ENCODE assay signal across 18 cellular contexts in genomic region chr14:30883508-30884294, GRCh38. TPM values are rescaled to one million over a fixed set of nuclear protein-coding genes. Genes with fewer than 3 reads are reported as not detected.
DNase-seq lines count a peak whose midpoint lies in the region; ATAC-seq and TF ChIP-seq lines count a peak whose summit lies in the region.
"Had no signal": no experiment of that assay in that cellular context is flagged by ENCODE, and none has a peak within 500 bp of the region (broad histone marks: within the 10 kb centered on the region; RNA-seq: fewer than 3 reads in every experiment).

No MANE protein-coding gene starts in this region.

- peak; percentile 33 for DNase-seq in GM13976 (ENCODE audit: low spot score)
- DNase-seq in fibroblast of lung (ENCODE audit: low read depth in 2 of 2): peak in 1 of 2 donors; percentile 30
- no peak for DNase-seq in neural progenitor cell (ENCODE audit: low spot score)
- DNase-seq in natural killer cell treated with Interleukin-12 subunit alpha and Interleukin-12 subunit beta and Interleukin-15 and Interleukin-18, amount 100 ng/mL, for 72 hours (ENCODE audit: low spot score): no peak
- DNase-seq: ACHN, Caco-2, DMS153, EL, MM.1S, NCI-H1092 treated with DMSO at 0.1 percent for 48 hours, NCI-H524, Peyer's patch had no signal

- TF ChIP-seq CTCF in GM13976 (IDR thresholded peaks at IDR 0.05; ENCODE audit: borderline replicate concordance, control extremely low read depth, extremely low read depth, insufficient read depth, missing control alignments) (no peak), fibroblast of lung (conservative IDR thresholded peaks at IDR 0.05 in 1 of 2, IDR thresholded peaks at IDR 0.05 in 1 of 2; ENCODE audit: low read depth in 1 of 2, low read length in 2 of 2) (no peak), neural progenitor cell (IDR thresholded peaks at IDR 0.05) (no peak)

- H3K36me3 ChIP-seq in fibroblast of lung (ENCODE audit: control insufficient read depth, insufficient read depth, low read length) (no peaks in the 10 kb centered on the region), neural progenitor cell (no peaks in the 10 kb centered on the region)
- H3K36me3 ChIP-seq: Peyer's patch had no signal

- H3F3A ChIP-seq in neural progenitor cell (ENCODE audit: low read depth): no peaks in the 10 kb centered on the region

- no peaks in the 10 kb centered on the region for H3K4me1 Mint-ChIP-seq in neural progenitor cell
- peaks cover 0 to 5% of the 10 kb centered on the region in 2 donors for H3K4me1 Mint-ChIP-seq in natural killer cell treated with Interleukin-12 subunit alpha and Interleukin-12 subunit beta and Interleukin-15 and Interleukin-18, amount 100 ng/mL, for 72 hours (ENCODE audit: low read depth in 2 of 2)

- H3K4me2 ChIP-seq in fibroblast of lung (ENCODE audit: extremely low read depth, insufficient read depth, low read length) (peak overlapping the region; percentile 26), neural progenitor cell (no peak overlapping the region)

- ATAC-seq in GM19351 (IDR thresholded peaks at IDR 0.05; ENCODE audit: unreplicated experiment) (peak; percentile 75), HG03432 (IDR thresholded peaks at IDR 0.05; ENCODE audit: unreplicated experiment) (peak; percentile 44)
- ATAC-seq in activated CD4-positive, CD25-positive, alpha-beta regulatory T cell treated with anti-CD3 and anti-CD28 coated beads, Interleukin-2, amount 50 U/mL, for 24 hours: no peak
- ATAC-seq in natural killer cell treated with Interleukin-12 subunit alpha and Interleukin-12 subunit beta and Interleukin-15 and Interleukin-18, amount 100 ng/mL, for 72 hours: no peak
- ATAC-seq: Right ventricle myocardium inferior had no signal

- H3K27ac ChIP-seq in fibroblast of lung (ENCODE audit: insufficient read depth, low read length): no peak overlapping the region
- H3K27ac ChIP-seq in neural progenitor cell: no peak overlapping the region
- H3K27ac ChIP-seq: Peyer's patch had no signal

- H4K20me1 ChIP-seq in fibroblast of lung (ENCODE audit: control insufficient read depth, extremely low read depth, insufficient read depth, low read length): no peaks in the 10 kb centered on the region
- no peaks in the 10 kb centered on the region for H4K20me1 ChIP-seq in neural progenitor cell (ENCODE audit: low read depth)

- H2AFZ ChIP-seq in fibroblast of lung (ENCODE audit: low read length): no peak overlapping the region
- no peak overlapping the region for H2AFZ ChIP-seq in neural progenitor cell (replicated peaks)

- H3K4me3 ChIP-seq in fibroblast of lung (replicated peaks in 1 of 4; ENCODE audit: control extremely low read depth in 1 of 4, insufficient read depth in 1 of 4, low read depth in 3 of 4, low read length in 4 of 4) (no peak overlapping the region), neural progenitor cell (no peak overlapping the region)
- H3K4me3 ChIP-seq: Peyer's patch had no signal

- no peaks in the 10 kb centered on the region for H3K4me1 ChIP-seq in fibroblast of lung (ENCODE audit: control insufficient read depth, extremely low read depth, insufficient read depth, low read length)
- no peaks in the 10 kb centered on the region for H3K4me1 ChIP-seq in neural progenitor cell
- H3K4me1 ChIP-seq: Caco-2, Peyer's patch had no signal

- H3K27me3 ChIP-seq in fibroblast of lung (ENCODE audit: control insufficient read depth, insufficient read depth, low read length) (no peaks in the 10 kb centered on the region), neural progenitor cell (no peaks in the 10 kb centered on the region)
- H3K27me3 ChIP-seq: Peyer's patch had no signal

- no peaks in the 10 kb centered on the region for H3K27me3 Mint-ChIP-seq in neural progenitor cell (ENCODE audit: insufficient read depth, low read depth)
- H3K27me3 Mint-ChIP-seq in natural killer cell treated with Interleukin-12 subunit alpha and Interleukin-12 subunit beta and Interleukin-15 and Interleukin-18, amount 100 ng/mL, for 72 hours: no peaks in the 10 kb centered on the region

- H3K9me3 ChIP-seq in fibroblast of lung (ENCODE audit: control insufficient read depth, insufficient read depth, low read depth, low read length): no peaks in the 10 kb centered on the region
- H3K9me3 ChIP-seq in neural progenitor cell (ENCODE audit: low read depth): no peaks in the 10 kb centered on the region
- H3K9me3 ChIP-seq: Caco-2, Peyer's patch had no signal

- in situ Hi-C loops in GM13976 (cut with MboI; ENCODE audit: low sequenced_read_pairs, unreplicated experiment): no loop called here

- H3K4me3 Mint-ChIP-seq in neural progenitor cell: no peak overlapping the region
- no peak overlapping the region for H3K4me3 Mint-ChIP-seq in natural killer cell treated with Interleukin-12 subunit alpha and Interleukin-12 subunit beta and Interleukin-15 and Interleukin-18, amount 100 ng/mL, for 72 hours
- H3K4me3 Mint-ChIP-seq: CD4-positive, CD25-positive, alpha-beta regulatory T cell had no signal

- H3K27ac Mint-ChIP-seq in neural progenitor cell: no peak overlapping the region
- no peak overlapping the region for H3K27ac Mint-ChIP-seq in natural killer cell treated with Interleukin-12 subunit alpha and Interleukin-12 subunit beta and Interleukin-15 and Interleukin-18, amount 100 ng/mL, for 72 hours

- H3K9me3 Mint-ChIP-seq in neural progenitor cell: no peaks in the 10 kb centered on the region
- H3K9me3 Mint-ChIP-seq in natural killer cell treated with Interleukin-12 subunit alpha and Interleukin-12 subunit beta and Interleukin-15 and Interleukin-18, amount 100 ng/mL, for 72 hours: no peaks in the 10 kb centered on the region

- H3K9ac ChIP-seq in fibroblast of lung (ENCODE audit: insufficient read depth, low read length) (no peak overlapping the region), neural progenitor cell (no peak overlapping the region)

- H3K79me2 ChIP-seq in fibroblast of lung (ENCODE audit: control insufficient read depth, insufficient read depth, low read length) (no peaks in the 10 kb centered on the region), neural progenitor cell (ENCODE audit: low read depth) (no peaks in the 10 kb centered on the region)

- H3K36me3 Mint-ChIP-seq in neural progenitor cell: no peaks in the 10 kb centered on the region
- H3K36me3 Mint-ChIP-seq in natural killer cell treated with Interleukin-12 subunit alpha and Interleukin-12 subunit beta and Interleukin-15 and Interleukin-18, amount 100 ng/mL, for 72 hours: no peaks in the 10 kb centered on the region
- H3K36me3 Mint-ChIP-seq: CD4-positive, CD25-positive, alpha-beta regulatory T cell had no signal

RNA-seq across cellular contexts. Expression of gene COCH, which starts 9.3 kb away (rescaled TPM):
- total RNA-seq in fibroblast of lung: 0.33 and 0.51 TPM in 2 replicates
- 0.27 and 0.72 TPM in 2 replicates for polyA plus RNA-seq in fibroblast of lung
- 0.23 and 0.76 TPM in 2 replicates for polyA plus RNA-seq in fibroblast of lung (2012)
- polyA minus RNA-seq in fibroblast of lung (ENCODE audit: low replicate concordance): not detected in 2 replicates
- 23.1 and 31.1 TPM in 2 replicates for total RNA-seq in neural progenitor cell (ENCODE audit: low replicate concordance)
- 1 to 10 TPM in 1 of 2 donors, under 1 TPM in 1; 0.14 to 1.3 TPM for total RNA-seq in natural killer cell treated with Interleukin-12 subunit alpha and Interleukin-12 subunit beta and Interleukin-15 and Interleukin-18, amount 100 ng/mL, for 72 hours
- total RNA-seq: CD4-positive, CD25-positive, alpha-beta regulatory T cell; H4 had no signal

Comparison
In these comparisons a context has a peak if more than half of its experiments do, and no peak if none do; other contexts are left out.
1. ATAC-seq: peak in GM19351 (single experiment) and HG03432 (single experiment); none in activated CD4-positive, CD25-positive, alpha-beta regulatory T cell treated with anti-CD3 and anti-CD28 coated beads, Interleukin-2, amount 50 U/mL, for 24 hours (0 of 2) and natural killer cell treated with Interleukin-12 subunit alpha and Interleukin-12 subunit beta and Interleukin-15 and Interleukin-18, amount 100 ng/mL, for 72 hours (0 of 2).
2. RNA of gene COCH, which starts 9.3 kb away (total RNA-seq): 23.1 to 31.1 TPM in neural progenitor cell; 0.14 to 1.3 TPM in natural killer cell treated with Interleukin-12 subunit alpha and Interleukin-12 subunit beta and Interleukin-15 and Interleukin-18, amount 100 ng/mL, for 72 hours and 0.33 to 0.51 TPM in fibroblast of lung; every median in the first group is over 10 times any median in the second.